Comparison of ENCODE assay signal across 1 cellular context in genomic region chr14:61229475-61229888, GRCh38.
TF ChIP-seq lines count a peak whose summit lies in the region.

No MANE protein-coding gene starts in this region.

TF ChIP-seq in GM23338, 12 proteins besides CTCF, POLR2A, EP300 and RAD21 (continued from another document):
- no peak for TF ChIP-seq ETS1 (IDR thresholded peaks at IDR 0.05)
- TF ChIP-seq ZNF114 (CRISPR knock-in tag; IDR thresholded peaks at IDR 0.05), result no peak
- TF ChIP-seq, protein P1, sequence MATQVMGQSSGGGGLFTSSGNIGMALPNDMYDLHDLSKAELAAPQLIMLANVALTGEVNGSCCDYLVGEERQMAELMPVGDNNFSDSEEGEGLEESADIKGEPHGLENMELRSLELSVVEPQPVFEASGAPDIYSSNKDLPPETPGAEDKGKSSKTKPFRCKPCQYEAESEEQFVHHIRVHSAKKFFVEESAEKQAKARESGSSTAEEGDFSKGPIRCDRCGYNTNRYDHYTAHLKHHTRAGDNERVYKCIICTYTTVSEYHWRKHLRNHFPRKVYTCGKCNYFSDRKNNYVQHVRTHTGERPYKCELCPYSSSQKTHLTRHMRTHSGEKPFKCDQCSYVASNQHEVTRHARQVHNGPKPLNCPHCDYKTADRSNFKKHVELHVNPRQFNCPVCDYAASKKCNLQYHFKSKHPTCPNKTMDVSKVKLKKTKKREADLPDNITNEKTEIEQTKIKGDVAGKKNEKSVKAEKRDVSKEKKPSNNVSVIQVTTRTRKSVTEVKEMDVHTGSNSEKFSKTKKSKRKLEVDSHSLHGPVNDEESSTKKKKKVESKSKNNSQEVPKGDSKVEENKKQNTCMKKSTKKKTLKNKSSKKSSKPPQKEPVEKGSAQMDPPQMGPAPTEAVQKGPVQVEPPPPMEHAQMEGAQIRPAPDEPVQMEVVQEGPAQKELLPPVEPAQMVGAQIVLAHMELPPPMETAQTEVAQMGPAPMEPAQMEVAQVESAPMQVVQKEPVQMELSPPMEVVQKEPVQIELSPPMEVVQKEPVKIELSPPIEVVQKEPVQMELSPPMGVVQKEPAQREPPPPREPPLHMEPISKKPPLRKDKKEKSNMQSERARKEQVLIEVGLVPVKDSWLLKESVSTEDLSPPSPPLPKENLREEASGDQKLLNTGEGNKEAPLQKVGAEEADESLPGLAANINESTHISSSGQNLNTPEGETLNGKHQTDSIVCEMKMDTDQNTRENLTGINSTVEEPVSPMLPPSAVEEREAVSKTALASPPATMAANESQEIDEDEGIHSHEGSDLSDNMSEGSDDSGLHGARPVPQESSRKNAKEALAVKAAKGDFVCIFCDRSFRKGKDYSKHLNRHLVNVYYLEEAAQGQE (IDR thresholded peaks at IDR 0.05; ENCODE audit: unreplicated experiment), result no peak
- TF ChIP-seq CREB1 (CRISPR knock-in tag; IDR thresholded peaks at IDR 0.05; ENCODE audit: low read depth), result no peak
